Comparison of ENCODE assay signal across 22 cellular contexts in genomic region chr12:112869091-112869490, GRCh38.
"Had no signal": no experiment of that assay in that cellular context is flagged by ENCODE, and none has a peak within 500 bp of the region (broad histone marks: within the 10 kb centered on the region; RNA-seq: fewer than 3 reads in every experiment).

No MANE protein-coding gene starts in this region.

- H3K36me3 ChIP-seq: colonic mucosa, esophagus muscularis mucosa, esophagus squamous epithelium, gastrocnemius medialis, gastroesophageal sphincter, heart left ventricle, heart right ventricle had no signal

- DNase-seq: colonic mucosa; cortex of kidney; dermis blood vessel endothelial cell; dorsolateral prefrontal cortex; effector CD4-positive, alpha-beta T cell; effector CD8-positive, alpha-beta T cell; effector memory CD4-positive, alpha-beta T cell; effector memory CD8-positive, alpha-beta T cell; erythroblast; esophagus squamous epithelium; foreskin fibroblast; foreskin melanocyte; gastrocnemius medialis; glutamatergic neuron; head of caudate nucleus; heart left ventricle; heart right ventricle had no signal

- H3K27ac ChIP-seq: colonic mucosa, coronary artery, epithelial cell of prostate, esophagus muscularis mucosa, esophagus squamous epithelium, foreskin keratinocyte, gastrocnemius medialis, gastroesophageal sphincter, heart left ventricle, heart right ventricle had no signal

- H3K4me1 ChIP-seq: colonic mucosa, esophagus muscularis mucosa, esophagus squamous epithelium, foreskin keratinocyte, gastrocnemius medialis, gastroesophageal sphincter, heart left ventricle had no signal

- H3K4me3 ChIP-seq: colonic mucosa, coronary artery, dorsolateral prefrontal cortex, esophagus muscularis mucosa, esophagus squamous epithelium, gastrocnemius medialis, gastroesophageal sphincter, heart left ventricle, heart right ventricle had no signal

- H3K27me3 ChIP-seq: colonic mucosa had no signal

- ATAC-seq: effector memory CD8-positive, alpha-beta T cell; gastrocnemius medialis; gastroesophageal sphincter; heart left ventricle; heart right ventricle had no signal

- H3K9me3 ChIP-seq: colonic mucosa, esophagus muscularis mucosa, esophagus squamous epithelium, gastrocnemius medialis, gastroesophageal sphincter, heart left ventricle, heart right ventricle had no signal
